ENCODE assay signal across 15 cellular contexts in the genomic region with DNA sequence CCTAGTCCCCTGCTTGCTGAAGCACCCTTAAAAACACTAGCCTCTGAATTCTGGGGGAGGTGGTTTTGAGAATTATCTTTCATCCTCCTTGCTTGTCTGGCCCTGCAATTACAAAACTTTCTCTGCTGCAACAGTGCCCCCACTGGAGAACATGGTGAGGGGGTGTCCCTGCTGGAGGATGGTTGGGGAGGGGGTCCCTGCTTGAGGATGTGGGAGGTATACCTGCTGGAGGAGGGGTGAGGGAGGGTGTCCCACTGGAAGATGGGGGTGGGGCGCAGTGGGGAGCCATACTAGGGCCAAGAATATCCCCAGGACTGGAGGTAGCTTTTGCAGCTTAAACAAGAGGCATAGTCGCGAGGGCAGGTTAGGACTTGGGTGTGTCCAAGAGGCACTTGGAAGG. TPM values are rescaled to one million over a fixed set of nuclear protein-coding genes. Genes with fewer than 3 reads are reported as not detected.
DNase-seq lines count a peak whose midpoint lies in the region; ATAC-seq and TF ChIP-seq lines count a peak whose summit lies in the region.
"Had no signal": no experiment of that assay in that cellular context is flagged by ENCODE, and none has a peak within 500 bp of the region (broad histone marks: within the 10 kb centered on the region; RNA-seq: fewer than 3 reads in every experiment).

No MANE protein-coding gene starts in this region.

- no peaks in the 10 kb centered on the region for H3K27me3 Mint-ChIP-seq in chondrocyte (ENCODE audit: low read depth)
- H3K27me3 Mint-ChIP-seq in osteocyte (ENCODE audit: unreplicated experiment), result no peaks in the 10 kb centered on the region
- H3K27me3 Mint-ChIP-seq in activated CD4-positive, alpha-beta T cell treated with anti-CD3 and anti-CD28 coated beads for 36 hours, result no peaks in the 10 kb centered on the region

- TF ChIP-seq CTCF in chondrocyte (IDR thresholded peaks at IDR 0.05) (peak; percentile 44), osteocyte (IDR thresholded peaks at IDR 0.05) (no peak)

- H3K36me3 Mint-ChIP-seq in chondrocyte (ENCODE audit: low read depth) (no peaks in the 10 kb centered on the region), osteocyte (ENCODE audit: unreplicated experiment) (no peaks in the 10 kb centered on the region)
- H3K36me3 Mint-ChIP-seq in activated CD4-positive, alpha-beta T cell treated with anti-CD3 and anti-CD28 coated beads for 36 hours (ENCODE audit: low read depth), result peaks cover 13% of the 10 kb centered on the region

- intact Hi-C loops in activated CD4-positive, alpha-beta T cell treated with anti-CD3 and anti-CD28 coated beads for 36 hours (cut with DNase I, micrococcal nuclease), result no loop called here

- DNase-seq in DMS 273 (lab: John Stamatoyannopoulos, UW; ENCODE audit: unreplicated experiment), result peak; percentile 44
- DNase-seq in DMS 273 treated with DMSO at 0.1 percent for 48 hours (lab: John Stamatoyannopoulos, UW), result no peak
- DNase-seq in chondrocyte (ENCODE audit: low spot score), result no peak
- DNase-seq in osteocyte (ENCODE audit: extremely low spot score, unreplicated experiment), result no peak
- no peak for DNase-seq in activated CD4-positive, alpha-beta T cell treated with anti-CD3 and anti-CD28 coated beads for 36 hours
- DNase-seq in activated gamma-delta T cell (lab: John Stamatoyannopoulos, UW), result no peak
- no peak for DNase-seq in NCI-H1048 (lab: John Stamatoyannopoulos, UW)
- DNase-seq: 8988T; activated T-cell treated with anti-CD3 and anti-CD28 coated beads, Interleukin-2, amount 50 U/mL, for 1 hour; amniotic stem cell; HCEC 1CT; NCI-H187 had no signal

- H3K4me3 Mint-ChIP-seq in chondrocyte (ENCODE audit: unreplicated experiment) (no peak overlapping the region), osteocyte (ENCODE audit: unreplicated experiment) (no peak overlapping the region)
- H3K4me3 Mint-ChIP-seq in activated CD4-positive, alpha-beta T cell treated with anti-CD3 and anti-CD28 coated beads for 36 hours, result no peak overlapping the region

- POLR2A ChIA-PET in activated CD4-positive, alpha-beta T cell treated with anti-CD3 and anti-CD28 coated beads for 36 hours (lab: Charles Lee), result no interaction called here

- H3K9me3 ChIP-seq in KOPT-K1 (ENCODE audit: insufficient read depth, low read length, poor library complexity, severe bottlenecking), result no peaks in the 10 kb centered on the region
- H3K9me3 ChIP-seq: heart left ventricle, tibial nerve had no signal

- CTCF ChIA-PET in activated CD4-positive, alpha-beta T cell treated with anti-CD3 and anti-CD28 coated beads for 36 hours (lab: Charles Lee), result interaction anchor here (0.7 to 1.3 kb wide), 5 partner anchors 12 to 115 kb away, joined by 3 to 5 read pairs (median 3); a partner anchor contains a TSS

- H3K27ac Mint-ChIP-seq in chondrocyte (ENCODE audit: unreplicated experiment) (peak overlapping the region; percentile 82), osteocyte (ENCODE audit: unreplicated experiment) (peak overlapping the region; percentile 85)
- no peak overlapping the region for H3K27ac Mint-ChIP-seq in activated CD4-positive, alpha-beta T cell treated with anti-CD3 and anti-CD28 coated beads for 36 hours

- H3K36me3 ChIP-seq in KOPT-K1 (ENCODE audit: insufficient read depth, low read length), result peaks cover 6% of the 10 kb centered on the region

- no peaks in the 10 kb centered on the region for H3K9me3 Mint-ChIP-seq in chondrocyte (ENCODE audit: low read depth)
- no peaks in the 10 kb centered on the region for H3K9me3 Mint-ChIP-seq in osteocyte (ENCODE audit: unreplicated experiment)
- no peaks in the 10 kb centered on the region for H3K9me3 Mint-ChIP-seq in activated CD4-positive, alpha-beta T cell treated with anti-CD3 and anti-CD28 coated beads for 36 hours (ENCODE audit: low read depth)

- H3K4me1 Mint-ChIP-seq in chondrocyte (ENCODE audit: low read depth) (peaks cover 82% of the 10 kb centered on the region), osteocyte (ENCODE audit: unreplicated experiment) (peaks cover 82% of the 10 kb centered on the region)
- H3K4me1 Mint-ChIP-seq in activated CD4-positive, alpha-beta T cell treated with anti-CD3 and anti-CD28 coated beads for 36 hours, result peaks cover 22% of the 10 kb centered on the region

- H3K27ac ChIP-seq in KOPT-K1 (ENCODE audit: low read depth, low read length, poor library complexity, severe bottlenecking), result peak overlapping the region; percentile 86

- ATAC-seq in activated CD4-positive, alpha-beta T cell treated with anti-CD3 and anti-CD28 coated beads for 36 hours, result no peak
- ATAC-seq: heart left ventricle had no signal

RNA-seq across cellular contexts. Expression of a gene that starts 3.2 kb away (rescaled TPM):
- total RNA-seq in chondrocyte (14.3 to 19.0 TPM (median 15.5 TPM) in 3 replicates), osteocyte (29.3 and 31.9 TPM in 2 replicates)
- 10 to 100 TPM; 27.0 to 29.9 TPM for total RNA-seq in activated CD4-positive, alpha-beta T cell treated with anti-CD3 and anti-CD28 coated beads for 36 hours

RNA-seq across cellular contexts. Expression of a gene that starts 18.6 kb away (rescaled TPM):
- total RNA-seq in chondrocyte (242 to 422 TPM (median 412 TPM) in 3 replicates), osteocyte (781 and 794 TPM in 2 replicates)
- 10 to 100 TPM; 18.2 to 18.3 TPM for total RNA-seq in activated CD4-positive, alpha-beta T cell treated with anti-CD3 and anti-CD28 coated beads for 36 hours

RNA-seq across cellular contexts. Expression of a gene that starts 20.2 kb away (rescaled TPM):
- total RNA-seq in chondrocyte (0.25 to 0.41 TPM in 2 of 3 replicates, not detected in the other), osteocyte (0.97 TPM in 1 of 2 replicates, not detected in the other)
- not detected for total RNA-seq in activated CD4-positive, alpha-beta T cell treated with anti-CD3 and anti-CD28 coated beads for 36 hours

RNA-seq across cellular contexts. Expression of a gene that starts 37.8 kb away (rescaled TPM):
- 49.2 to 64.5 TPM (median 57.3 TPM) in 3 replicates for total RNA-seq in chondrocyte
- 59.2 and 63.0 TPM in 2 replicates for total RNA-seq in osteocyte
- 100 to 1,000 TPM; 250 to 347 TPM for total RNA-seq in activated CD4-positive, alpha-beta T cell treated with anti-CD3 and anti-CD28 coated beads for 36 hours

RNA-seq across cellular contexts. Expression of a gene that starts 41.0 kb away (rescaled TPM):
- total RNA-seq in chondrocyte (95.5 to 115 TPM (median 97.1 TPM) in 3 replicates), osteocyte (94.5 and 106 TPM in 2 replicates)
- total RNA-seq in activated CD4-positive, alpha-beta T cell treated with anti-CD3 and anti-CD28 coated beads for 36 hours, result 100 to 1,000 TPM; 106 to 117 TPM

Comparison
In these comparisons a context has a peak if more than half of its experiments do, and no peak if none do; other contexts are left out.
1. RNA of a gene that starts 18.6 kb away (total RNA-seq): 781 to 794 TPM in osteocyte and 242 to 422 TPM in chondrocyte; 18.2 to 18.3 TPM in activated CD4-positive, alpha-beta T cell treated with anti-CD3 and anti-CD28 coated beads for 36 hours; every median in the first group is over 10 times any median in the second.